In the genomic region with DNA sequence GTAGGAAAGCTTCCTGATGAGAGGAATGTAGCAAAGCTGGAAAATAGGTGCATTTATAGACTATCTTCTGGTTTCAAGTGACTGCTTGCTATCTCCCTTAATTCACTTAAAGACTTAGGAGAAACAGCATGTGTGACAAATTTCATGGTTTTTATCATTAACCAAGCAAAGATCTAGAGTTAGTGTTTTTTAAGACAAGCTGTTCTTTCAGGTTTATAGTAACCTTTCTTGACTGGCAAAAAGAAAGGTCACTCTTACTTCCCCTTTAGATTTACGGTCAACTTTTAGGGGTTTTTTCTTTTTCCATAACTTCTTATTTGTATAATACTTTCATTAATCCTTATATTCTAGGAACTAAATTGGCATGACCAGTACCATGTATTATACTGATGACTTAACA, we compare ENCODE assay signal across 17 cellular contexts. TPM values are rescaled to one million over a fixed set of nuclear protein-coding genes. Genes with fewer than 3 reads are reported as not detected.
DNase-seq lines count a peak whose midpoint lies in the region; ATAC-seq and TF ChIP-seq lines count a peak whose summit lies in the region.
"Had no signal": no experiment of that assay in that cellular context is flagged by ENCODE, and none has a peak within 500 bp of the region (broad histone marks: within the 10 kb centered on the region; RNA-seq: fewer than 3 reads in every experiment).

No MANE protein-coding gene starts in this region.

- H3K9me3 ChIP-seq in CD8-positive, alpha-beta memory T cell (ENCODE audit: low read length), result no peaks in the 10 kb centered on the region
- no peaks in the 10 kb centered on the region for H3K9me3 ChIP-seq in T-helper 17 cell (ENCODE audit: control insufficient read depth, low read length, poor library complexity, severe bottlenecking)
- H3K9me3 ChIP-seq: prostate gland, tibial artery had no signal

- peaks cover 8 to 26% of the 10 kb centered on the region in 2 donors for H3K36me3 Mint-ChIP-seq in CD14-positive monocyte
- peaks cover 0 to 22% (median 5%) of the 10 kb centered on the region in 3 donors for H3K36me3 Mint-ChIP-seq in CD8-positive, alpha-beta memory T cell
- H3K36me3 Mint-ChIP-seq in T-helper 17 cell (ENCODE audit: low read depth), result no peaks in the 10 kb centered on the region
- no peaks in the 10 kb centered on the region for H3K36me3 Mint-ChIP-seq in naive B cell

- H3K27me3 Mint-ChIP-seq in CD14-positive monocyte (ENCODE audit: low read depth in 3 of 3) (peaks cover 0 to 2% (median 0%) of the 10 kb centered on the region in 3 donors), T-helper 17 cell (no peaks in the 10 kb centered on the region), naive B cell (no peaks in the 10 kb centered on the region)
- no peaks in the 10 kb centered on the region for H3K27me3 Mint-ChIP-seq in CD8-positive, alpha-beta memory T cell
- H3K27me3 Mint-ChIP-seq: activated CD4-positive, alpha-beta T cell treated with anti-CD3 and anti-CD28 coated beads, Interleukin-2, amount 10 ng/mL, durations not matched to agents 24 days and 14 days; activated naive CD8-positive, alpha-beta T cell treated with anti-CD3 and anti-CD28 coated beads, Interleukin-2, amount 10 ng/mL, durations not matched to agents 7 days and 5 days had no signal

- DNase-seq in CD14-positive monocyte (ENCODE audit: low spot score) (no peak), T-helper 17 cell (no peak), naive B cell (no peak), GM10266 (ENCODE audit: extremely low spot score) (no peak), DMS153 (lab: John Stamatoyannopoulos, UW) (no peak), Ammon's horn (ENCODE audit: low spot score) (no peak)
- DNase-seq in CD8-positive, alpha-beta memory T cell, result no peak
- DNase-seq: activated CD4-positive, alpha-beta T cell treated with anti-CD3 and anti-CD28 coated beads, Interleukin-2, amount 10 ng/mL, durations not matched to agents 24 days and 14 days; activated naive CD8-positive, alpha-beta T cell treated with anti-CD3 and anti-CD28 coated beads, Interleukin-2, amount 10 ng/mL, durations not matched to agents 7 days and 5 days; kidney glomerular epithelial cell; mammary epithelial cell; NCI-H2107; NCI-H510A treated with DMSO at 0.1 percent for 48 hours; stimulated activated naive CD4-positive, alpha-beta T cell; tibial artery had no signal

- peaks cover 8% of the 10 kb centered on the region for H3K4me1 ChIP-seq in CD8-positive, alpha-beta memory T cell (ENCODE audit: insufficient read depth, low read length)
- H3K4me1 ChIP-seq: prostate gland had no signal

- intact Hi-C loops in CD14-positive monocyte (cut with micrococcal nuclease), result loop anchor here in 1 of 2 donors (5.0 kb wide), 1 partner anchor 83 kb away; no protein-coding TSS in a partner anchor

- H3K27me3 ChIP-seq in CD8-positive, alpha-beta memory T cell (ENCODE audit: insufficient read depth, low read length, poor library complexity, severe bottlenecking), result no peaks in the 10 kb centered on the region
- H3K27me3 ChIP-seq: tibial artery had no signal

- no peak for TF ChIP-seq CTCF in CD14-positive monocyte (IDR thresholded peaks at IDR 0.05)
- no peak for TF ChIP-seq CTCF in GM10266 (IDR thresholded peaks at IDR 0.05; ENCODE audit: control insufficient read depth, insufficient read depth, low read depth, missing control alignments)

- H3K4me3 Mint-ChIP-seq in CD14-positive monocyte (no peak overlapping the region), T-helper 17 cell (no peak overlapping the region), naive B cell (no peak overlapping the region)
- no peak overlapping the region for H3K4me3 Mint-ChIP-seq in CD8-positive, alpha-beta memory T cell
- H3K4me3 Mint-ChIP-seq: activated CD4-positive, alpha-beta T cell treated with anti-CD3 and anti-CD28 coated beads, Interleukin-2, amount 10 ng/mL, durations not matched to agents 24 days and 14 days; activated naive CD8-positive, alpha-beta T cell treated with anti-CD3 and anti-CD28 coated beads, Interleukin-2, amount 10 ng/mL, durations not matched to agents 7 days and 5 days had no signal

- no peak overlapping the region for H3K4me3 ChIP-seq in CD8-positive, alpha-beta memory T cell (ENCODE audit: low read length)
- H3K4me3 ChIP-seq: prostate gland, tibial artery had no signal

- H3K27ac ChIP-seq in CD8-positive, alpha-beta memory T cell (ENCODE audit: low read depth, low read length), result no peak overlapping the region
- H3K27ac ChIP-seq: prostate gland, tibial artery had no signal

- no peaks in the 10 kb centered on the region for H3K36me3 ChIP-seq in CD8-positive, alpha-beta memory T cell (ENCODE audit: insufficient read depth, low read length)
- H3K36me3 ChIP-seq: prostate gland, tibial artery had no signal

- H3K4me1 Mint-ChIP-seq in CD14-positive monocyte (peaks cover 29% of the 10 kb centered on the region), T-helper 17 cell (peaks cover 29% of the 10 kb centered on the region), naive B cell (peaks cover 29 to 51% (median 47%) of the 10 kb centered on the region in 3 donors)
- peaks cover 33 to 72% (median 72%) of the 10 kb centered on the region in 3 donors for H3K4me1 Mint-ChIP-seq in CD8-positive, alpha-beta memory T cell

- no peak for ATAC-seq in T-helper 17 cell
- no peak for ATAC-seq in naive B cell (ENCODE audit: low read depth in 2 of 2)
- no peak for ATAC-seq in SK-N-SH treated with all-trans-retinoic acid at 6 μM for 48 hours

- CTCF ChIA-PET in CD8-positive, alpha-beta memory T cell (lab: Charles Lee), result interaction anchor here (1.0 to 1.9 kb wide), 2 partner anchors 47 to 85 kb away, joined by 3 to 9 read pairs; a partner anchor contains a TSS

- POLR2A ChIA-PET in CD8-positive, alpha-beta memory T cell (lab: Charles Lee), result interaction anchor here (0.6 kb wide), 1 partner anchor 417 kb away, joined by 4 read pairs; no protein-coding TSS in a partner anchor

- H3K9me3 Mint-ChIP-seq in CD14-positive monocyte (no peaks in the 10 kb centered on the region), naive B cell (no peaks in the 10 kb centered on the region)
- H3K9me3 Mint-ChIP-seq in CD8-positive, alpha-beta memory T cell, result no peaks in the 10 kb centered on the region
- H3K9me3 Mint-ChIP-seq: activated CD4-positive, alpha-beta T cell treated with anti-CD3 and anti-CD28 coated beads, Interleukin-2, amount 10 ng/mL, durations not matched to agents 24 days and 14 days; activated naive CD8-positive, alpha-beta T cell treated with anti-CD3 and anti-CD28 coated beads, Interleukin-2, amount 10 ng/mL, durations not matched to agents 7 days and 5 days had no signal

- H3K27ac Mint-ChIP-seq in CD14-positive monocyte (peak overlapping the region in 5 of 7 donors; percentile 36 to 82 (median 66)), T-helper 17 cell (peak overlapping the region; percentile 39), naive B cell (peak overlapping the region in 5 of 6 donors; percentile 11 to 79 (median 41))
- H3K27ac Mint-ChIP-seq in CD8-positive, alpha-beta memory T cell, result peak overlapping the region; percentile 1 to 83 (median 48)
- H3K27ac Mint-ChIP-seq: activated CD4-positive, alpha-beta T cell treated with anti-CD3 and anti-CD28 coated beads, Interleukin-2, amount 10 ng/mL, durations not matched to agents 24 days and 14 days; activated naive CD8-positive, alpha-beta T cell treated with anti-CD3 and anti-CD28 coated beads, Interleukin-2, amount 10 ng/mL, durations not matched to agents 7 days and 5 days had no signal

TF ChIP-seq in SK-N-SH treated with all-trans-retinoic acid at 6 μM for 48 hours, 23 proteins besides CTCF, POLR2A, EP300 and RAD21 (continues in another document):
- TF ChIP-seq ZFP3 (CRISPR knock-in tag; IDR thresholded peaks at IDR 0.05) (no peak), ESRRG (CRISPR knock-in tag; IDR thresholded peaks at IDR 0.05) (no peak), ZFP30 (CRISPR knock-in tag; IDR thresholded peaks at IDR 0.05) (no peak), ARNTL (CRISPR knock-in tag; IDR thresholded peaks at IDR 0.05; ENCODE audit: borderline replicate concordance, low read depth) (no peak), TOX (CRISPR knock-in tag; IDR thresholded peaks at IDR 0.05; ENCODE audit: borderline replicate concordance) (no peak), ZNF8 (CRISPR knock-in tag; IDR thresholded peaks at IDR 0.05) (no peak), CSDC2 (CRISPR knock-in tag; IDR thresholded peaks at IDR 0.05) (no peak)
- TF ChIP-seq, protein P1, sequence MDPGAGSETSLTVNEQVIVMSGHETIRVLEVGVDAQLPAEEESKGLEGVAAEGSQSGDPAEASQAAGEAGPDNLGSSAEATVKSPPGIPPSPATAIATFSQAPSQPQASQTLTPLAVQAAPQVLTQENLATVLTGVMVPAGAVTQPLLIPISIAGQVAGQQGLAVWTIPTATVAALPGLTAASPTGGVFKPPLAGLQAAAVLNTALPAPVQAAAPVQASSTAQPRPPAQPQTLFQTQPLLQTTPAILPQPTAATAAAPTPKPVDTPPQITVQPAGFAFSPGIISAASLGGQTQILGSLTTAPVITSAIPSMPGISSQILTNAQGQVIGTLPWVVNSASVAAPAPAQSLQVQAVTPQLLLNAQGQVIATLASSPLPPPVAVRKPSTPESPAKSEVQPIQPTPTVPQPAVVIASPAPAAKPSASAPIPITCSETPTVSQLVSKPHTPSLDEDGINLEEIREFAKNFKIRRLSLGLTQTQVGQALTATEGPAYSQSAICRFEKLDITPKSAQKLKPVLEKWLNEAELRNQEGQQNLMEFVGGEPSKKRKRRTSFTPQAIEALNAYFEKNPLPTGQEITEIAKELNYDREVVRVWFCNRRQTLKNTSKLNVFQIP (CRISPR knock-in tag; IDR thresholded peaks at IDR 0.05; ENCODE audit: borderline replicate concordance, low read depth), result no peak
- TF ChIP-seq, protein P2, sequence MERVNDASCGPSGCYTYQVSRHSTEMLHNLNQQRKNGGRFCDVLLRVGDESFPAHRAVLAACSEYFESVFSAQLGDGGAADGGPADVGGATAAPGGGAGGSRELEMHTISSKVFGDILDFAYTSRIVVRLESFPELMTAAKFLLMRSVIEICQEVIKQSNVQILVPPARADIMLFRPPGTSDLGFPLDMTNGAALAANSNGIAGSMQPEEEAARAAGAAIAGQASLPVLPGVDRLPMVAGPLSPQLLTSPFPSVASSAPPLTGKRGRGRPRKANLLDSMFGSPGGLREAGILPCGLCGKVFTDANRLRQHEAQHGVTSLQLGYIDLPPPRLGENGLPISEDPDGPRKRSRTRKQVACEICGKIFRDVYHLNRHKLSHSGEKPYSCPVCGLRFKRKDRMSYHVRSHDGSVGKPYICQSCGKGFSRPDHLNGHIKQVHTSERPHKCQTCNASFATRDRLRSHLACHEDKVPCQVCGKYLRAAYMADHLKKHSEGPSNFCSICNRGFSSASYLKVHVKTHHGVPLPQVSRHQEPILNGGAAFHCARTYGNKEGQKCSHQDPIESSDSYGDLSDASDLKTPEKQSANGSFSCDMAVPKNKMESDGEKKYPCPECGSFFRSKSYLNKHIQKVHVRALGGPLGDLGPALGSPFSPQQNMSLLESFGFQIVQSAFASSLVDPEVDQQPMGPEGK (CRISPR knock-in tag; IDR thresholded peaks at IDR 0.05; ENCODE audit: borderline replicate concordance), result no peak

RNA-seq across cellular contexts. Expression of a gene that starts 46.5 kb away (rescaled TPM):
- 1 to 10 TPM; 2.6 to 3.9 TPM for polyA plus RNA-seq in CD14-positive monocyte
- 100 to 1,000 TPM; 101 to 107 TPM for total RNA-seq in CD8-positive, alpha-beta memory T cell
- polyA plus RNA-seq in CD8-positive, alpha-beta memory T cell, result 20.4 TPM
- total RNA-seq in T-helper 17 cell, result 100 to 1,000 TPM; 366 to 425 TPM
- 10 to 100 TPM in 5 of 6 donors, 1 to 10 TPM in 1; 3.6 to 26.3 (median 14.9) TPM for polyA plus RNA-seq in naive B cell (ENCODE audit: low read depth in 6 of 6)
